ENCODE assay signal across 1 cellular context in genomic region chr6:111220383-111221031, GRCh38.
TF ChIP-seq lines count a peak whose summit lies in the region.

No MANE protein-coding gene starts in this region.

TF ChIP-seq in SK-N-SH treated with all-trans-retinoic acid at 6 μM for 48 hours, 23 proteins besides CTCF, POLR2A, EP300 and RAD21 (continued from another document):
- no peak for TF ChIP-seq PATZ1 (CRISPR knock-in tag; IDR thresholded peaks at IDR 0.05; ENCODE audit: borderline replicate concordance)
